Comparison of ENCODE assay signal across 1 cellular context in the genomic region with DNA sequence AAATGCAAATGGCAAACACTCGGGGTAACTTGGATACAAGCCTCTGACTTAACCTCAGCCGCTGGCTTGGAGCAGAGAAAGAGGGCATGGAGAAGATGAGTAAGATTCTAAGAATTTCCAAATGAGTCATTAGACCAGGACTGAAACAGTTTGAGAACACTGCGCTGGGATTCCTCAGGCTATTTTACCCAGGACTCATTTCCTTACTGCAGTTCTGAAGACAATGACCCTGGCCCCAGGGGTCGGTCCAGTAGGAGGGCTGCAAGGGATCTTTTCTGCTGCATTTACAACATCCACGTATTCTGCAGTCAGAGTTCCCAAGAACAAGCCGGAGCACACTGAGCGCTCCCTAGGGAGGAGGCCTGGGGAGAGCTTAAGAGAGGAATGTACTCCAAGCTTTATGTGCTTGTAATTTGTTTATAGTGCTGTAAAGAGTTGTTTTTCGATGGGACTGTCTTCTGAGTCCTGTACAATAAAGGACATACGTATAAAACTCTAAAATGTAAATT.
TF ChIP-seq lines count a peak whose summit lies in the region.

No MANE protein-coding gene starts in this region.

TF ChIP-seq in HCT116, 20 proteins besides CTCF, POLR2A, EP300 and RAD21 (continued from another document):
- TF ChIP-seq, protein P1, sequence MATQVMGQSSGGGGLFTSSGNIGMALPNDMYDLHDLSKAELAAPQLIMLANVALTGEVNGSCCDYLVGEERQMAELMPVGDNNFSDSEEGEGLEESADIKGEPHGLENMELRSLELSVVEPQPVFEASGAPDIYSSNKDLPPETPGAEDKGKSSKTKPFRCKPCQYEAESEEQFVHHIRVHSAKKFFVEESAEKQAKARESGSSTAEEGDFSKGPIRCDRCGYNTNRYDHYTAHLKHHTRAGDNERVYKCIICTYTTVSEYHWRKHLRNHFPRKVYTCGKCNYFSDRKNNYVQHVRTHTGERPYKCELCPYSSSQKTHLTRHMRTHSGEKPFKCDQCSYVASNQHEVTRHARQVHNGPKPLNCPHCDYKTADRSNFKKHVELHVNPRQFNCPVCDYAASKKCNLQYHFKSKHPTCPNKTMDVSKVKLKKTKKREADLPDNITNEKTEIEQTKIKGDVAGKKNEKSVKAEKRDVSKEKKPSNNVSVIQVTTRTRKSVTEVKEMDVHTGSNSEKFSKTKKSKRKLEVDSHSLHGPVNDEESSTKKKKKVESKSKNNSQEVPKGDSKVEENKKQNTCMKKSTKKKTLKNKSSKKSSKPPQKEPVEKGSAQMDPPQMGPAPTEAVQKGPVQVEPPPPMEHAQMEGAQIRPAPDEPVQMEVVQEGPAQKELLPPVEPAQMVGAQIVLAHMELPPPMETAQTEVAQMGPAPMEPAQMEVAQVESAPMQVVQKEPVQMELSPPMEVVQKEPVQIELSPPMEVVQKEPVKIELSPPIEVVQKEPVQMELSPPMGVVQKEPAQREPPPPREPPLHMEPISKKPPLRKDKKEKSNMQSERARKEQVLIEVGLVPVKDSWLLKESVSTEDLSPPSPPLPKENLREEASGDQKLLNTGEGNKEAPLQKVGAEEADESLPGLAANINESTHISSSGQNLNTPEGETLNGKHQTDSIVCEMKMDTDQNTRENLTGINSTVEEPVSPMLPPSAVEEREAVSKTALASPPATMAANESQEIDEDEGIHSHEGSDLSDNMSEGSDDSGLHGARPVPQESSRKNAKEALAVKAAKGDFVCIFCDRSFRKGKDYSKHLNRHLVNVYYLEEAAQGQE (IDR thresholded peaks at IDR 0.05; ENCODE audit: low read depth) = no peak
- TF ChIP-seq, protein P2, sequence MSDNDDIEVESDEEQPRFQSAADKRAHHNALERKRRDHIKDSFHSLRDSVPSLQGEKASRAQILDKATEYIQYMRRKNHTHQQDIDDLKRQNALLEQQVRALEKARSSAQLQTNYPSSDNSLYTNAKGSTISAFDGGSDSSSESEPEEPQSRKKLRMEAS (IDR thresholded peaks at IDR 0.05) = no peak
- no peak for TF ChIP-seq YY1 (IDR thresholded peaks at IDR 0.05; ENCODE audit: extremely low read depth, insufficient replicate concordance, low read depth, low read length)
- no peak for TF ChIP-seq EZH2phosphoT487 (IDR thresholded peaks at IDR 0.05; ENCODE audit: borderline replicate concordance)
- peak; percentile 92 for TF ChIP-seq FOSL1 (IDR thresholded peaks at IDR 0.05; ENCODE audit: low read depth)
- TF ChIP-seq CEBPB (IDR thresholded peaks at IDR 0.05; ENCODE audit: low read depth) = peak; percentile 34; the same call in 1 of the 2 replicates
- TF ChIP-seq ZFX (IDR thresholded peaks at IDR 0.05) = no peak
- TF ChIP-seq POLR2AphosphoS5 (IDR thresholded peaks at IDR 0.05; ENCODE audit: low read depth, low read length) = 0 out of 2 replicates have a peak, but pooled peaks have one; percentile 17
